Comparison of ENCODE assay signal across 2 cellular contexts in genomic region chr17:18038149-18038850, GRCh38.
TF ChIP-seq lines count a peak whose summit lies in the region.

No MANE protein-coding gene starts in this region.

TF ChIP-seq in HepG2, 621 proteins besides CTCF, POLR2A, EP300 and RAD21:
- TF ChIP-seq ZBTB10 (CRISPR knock-in tag; IDR thresholded peaks at IDR 0.05; ENCODE audit: borderline replicate concordance) (no peak), MEIS1 (CRISPR knock-in tag; IDR thresholded peaks at IDR 0.05; ENCODE audit: borderline replicate concordance) (no peak), SIX4 (CRISPR knock-in tag; IDR thresholded peaks at IDR 0.05) (0 out of 2 replicates have a peak, but pooled peaks have one; percentile 1), SP4 (CRISPR knock-in tag; IDR thresholded peaks at IDR 0.05) (no peak), ZNF746 (CRISPR knock-in tag; IDR thresholded peaks at IDR 0.05) (peak; percentile 50; the same call in 1 of the 2 replicates), ZNF776 (CRISPR knock-in tag; IDR thresholded peaks at IDR 0.05) (0 out of 2 replicates have a peak, but pooled peaks have one; percentile 46), ZMYM2 (CRISPR knock-in tag; IDR thresholded peaks at IDR 0.05) (0 out of 2 replicates have a peak, but pooled peaks have one; percentile 47), ZNF335 (CRISPR knock-in tag; IDR thresholded peaks at IDR 0.05) (no peak), ZNF816 (CRISPR knock-in tag; IDR thresholded peaks at IDR 0.05; ENCODE audit: borderline replicate concordance) (0 out of 2 replicates have a peak, but pooled peaks have one; percentile 0), HINFP (CRISPR knock-in tag; IDR thresholded peaks at IDR 0.05; ENCODE audit: low read depth) (peak; percentile 84; the same call in 1 of the 2 replicates)
TF ChIP-seq in HepG2: peak in this region for 6.

TF ChIP-seq in GM12891, 5 proteins besides CTCF, POLR2A, EP300 and RAD21:
- TF ChIP-seq PAX5 (IDR thresholded peaks at IDR 0.05; ENCODE audit: insufficient read depth, low read length, severe bottlenecking) (no peak), POLR2AphosphoS5 (IDR thresholded peaks at IDR 0.05; ENCODE audit: low read depth, low read length) (no peak), TAF1 (IDR thresholded peaks at IDR 0.05; ENCODE audit: low read depth, low read length) (no peak), SPI1 (IDR thresholded peaks at IDR 0.05; ENCODE audit: low read depth, low read length) (no peak), POU2F2 (IDR thresholded peaks at IDR 0.05; ENCODE audit: low read depth, low read length) (no peak)
TF ChIP-seq in GM12891: peak in this region for 0.
